Comparison of ENCODE assay signal across 2 cellular contexts in the genomic region with DNA sequence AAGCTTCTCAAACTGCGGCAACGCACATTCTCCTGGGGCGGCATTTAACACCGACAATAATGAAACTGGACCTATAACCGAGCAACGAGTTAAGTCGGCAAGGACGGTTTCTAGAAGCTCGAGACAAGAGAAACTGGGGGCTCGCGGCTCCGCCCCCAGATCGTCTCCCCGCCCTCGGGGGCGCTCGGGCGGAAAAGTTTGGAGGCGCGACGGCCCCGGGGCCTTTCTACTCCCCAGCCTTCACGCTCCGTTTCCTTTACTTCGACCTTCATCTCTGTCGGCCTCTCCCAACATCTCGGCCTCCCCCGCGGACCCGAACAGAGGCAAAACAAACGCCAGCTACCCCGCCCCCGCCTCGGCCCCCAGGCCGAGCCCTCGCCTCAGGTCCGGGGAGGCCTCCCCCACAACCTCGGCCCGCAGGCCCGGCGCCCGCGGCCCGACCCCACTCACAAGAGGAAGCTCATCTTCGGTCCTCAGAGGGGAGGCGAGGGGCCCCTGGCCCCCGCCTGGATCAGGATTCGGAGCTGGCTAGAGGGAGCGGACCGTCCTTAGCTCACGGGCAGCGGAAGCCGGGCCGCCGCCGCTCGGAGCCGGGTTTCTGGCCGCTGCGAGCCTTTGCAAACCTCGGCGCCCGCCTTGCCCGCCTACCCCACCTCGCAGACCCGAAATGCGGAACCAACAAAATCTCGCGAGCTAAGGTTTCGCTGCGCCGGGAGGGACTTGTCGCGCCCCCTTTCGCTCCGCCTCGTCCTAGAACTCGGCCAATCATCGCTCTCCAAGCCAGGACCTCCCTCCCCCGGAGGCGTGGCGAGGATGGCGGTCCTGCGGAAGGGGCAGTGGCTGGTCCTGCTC.
TF ChIP-seq lines count a peak whose summit lies in the region.

A gene (minus strand): TSS at position 669 of the 852 bp plus-strand sequence. CDS start 205 bp downstream, at position 464.

TF ChIP-seq in IMR-90, 13 proteins besides CTCF, POLR2A, EP300 and RAD21:
- TF ChIP-seq CEBPB (IDR thresholded peaks at IDR 0.05; ENCODE audit: low read depth, low read length) = no peak
- no peak for TF ChIP-seq CHD1 (IDR thresholded peaks at IDR 0.05; ENCODE audit: low read depth, low read length)
- TF ChIP-seq MAZ (IDR thresholded peaks at IDR 0.05; ENCODE audit: borderline replicate concordance, low read depth, low read length) = peak; percentile 73; the same call in 1 of the 2 replicates
- TF ChIP-seq SMC3 (IDR thresholded peaks at IDR 0.05; ENCODE audit: low read depth, low read length) = no peak
- TF ChIP-seq MXI1 (IDR thresholded peaks at IDR 0.05; ENCODE audit: borderline replicate concordance, low read depth, low read length) = peak; percentile 27; the same call in 1 of the 2 replicates
- no peak for TF ChIP-seq BHLHE40 (IDR thresholded peaks at IDR 0.05; ENCODE audit: low read depth, low read length)
- TF ChIP-seq FOS (IDR thresholded peaks at IDR 0.05; ENCODE audit: low read depth, low read length) = no peak
- TF ChIP-seq RCOR1 (IDR thresholded peaks at IDR 0.05; ENCODE audit: insufficient replicate concordance, low read length) = no peak
TF ChIP-seq in IMR-90: peak in this region for 2.

TF ChIP-seq in endothelial cell of umbilical vein, 7 proteins besides CTCF, POLR2A, EP300 and RAD21:
- TF ChIP-seq MYC (IDR thresholded peaks at IDR 0.05; ENCODE audit: low read depth, low read length) (no peak), JUN (IDR thresholded peaks at IDR 0.05; ENCODE audit: borderline replicate concordance, insufficient read depth, insufficient read length, low read depth) (no peak), POLR2AphosphoS5 (IDR thresholded peaks at IDR 0.05; ENCODE audit: insufficient read depth, low read depth, low read length) (peak; percentile 75)
- TF ChIP-seq, protein P1, sequence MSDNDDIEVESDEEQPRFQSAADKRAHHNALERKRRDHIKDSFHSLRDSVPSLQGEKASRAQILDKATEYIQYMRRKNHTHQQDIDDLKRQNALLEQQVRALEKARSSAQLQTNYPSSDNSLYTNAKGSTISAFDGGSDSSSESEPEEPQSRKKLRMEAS (IDR thresholded peaks at IDR 0.05; ENCODE audit: insufficient read depth, insufficient read length) = no peak
